Comparison of ENCODE assay signal across 2 cellular contexts in the genomic region with DNA sequence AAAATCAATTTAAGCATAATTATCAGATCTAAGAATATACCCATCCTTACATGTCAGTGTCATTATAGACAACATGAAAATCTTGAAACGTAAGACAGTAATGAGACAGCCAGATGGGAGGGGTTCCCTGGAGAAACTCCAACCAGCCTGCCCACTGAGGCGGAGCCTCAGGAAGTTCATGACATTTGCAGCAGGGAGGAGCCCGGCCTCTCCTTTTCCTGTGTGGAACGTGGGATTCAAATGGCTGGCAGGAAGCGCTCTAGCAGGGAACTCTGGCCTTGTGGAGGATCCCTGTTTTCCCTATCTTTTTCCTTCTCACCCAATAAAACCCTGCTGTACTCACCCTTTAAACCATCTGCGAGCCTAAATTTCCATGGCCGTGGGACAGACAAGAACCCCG.
TF ChIP-seq lines count a peak whose summit lies in the region.

No MANE protein-coding gene starts in this region.

TF ChIP-seq in endothelial cell of umbilical vein, 7 proteins besides CTCF, POLR2A, EP300 and RAD21 (continued from another document):
- no peak for TF ChIP-seq POLR2AphosphoS5 (IDR thresholded peaks at IDR 0.05; ENCODE audit: insufficient read depth, low read depth, low read length)
- TF ChIP-seq GATA2 (IDR thresholded peaks at IDR 0.05; ENCODE audit: insufficient read depth, insufficient read length, low read depth, low read length) = no peak
- TF ChIP-seq, protein P1, sequence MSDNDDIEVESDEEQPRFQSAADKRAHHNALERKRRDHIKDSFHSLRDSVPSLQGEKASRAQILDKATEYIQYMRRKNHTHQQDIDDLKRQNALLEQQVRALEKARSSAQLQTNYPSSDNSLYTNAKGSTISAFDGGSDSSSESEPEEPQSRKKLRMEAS (IDR thresholded peaks at IDR 0.05; ENCODE audit: insufficient read depth, insufficient read length) = no peak
- no peak for TF ChIP-seq MYC (IDR thresholded peaks at IDR 0.05; ENCODE audit: low read depth, low read length)

TF ChIP-seq in HepG2, 621 proteins besides CTCF, POLR2A, EP300 and RAD21 (continued from another document):
- TF ChIP-seq, protein P2, sequence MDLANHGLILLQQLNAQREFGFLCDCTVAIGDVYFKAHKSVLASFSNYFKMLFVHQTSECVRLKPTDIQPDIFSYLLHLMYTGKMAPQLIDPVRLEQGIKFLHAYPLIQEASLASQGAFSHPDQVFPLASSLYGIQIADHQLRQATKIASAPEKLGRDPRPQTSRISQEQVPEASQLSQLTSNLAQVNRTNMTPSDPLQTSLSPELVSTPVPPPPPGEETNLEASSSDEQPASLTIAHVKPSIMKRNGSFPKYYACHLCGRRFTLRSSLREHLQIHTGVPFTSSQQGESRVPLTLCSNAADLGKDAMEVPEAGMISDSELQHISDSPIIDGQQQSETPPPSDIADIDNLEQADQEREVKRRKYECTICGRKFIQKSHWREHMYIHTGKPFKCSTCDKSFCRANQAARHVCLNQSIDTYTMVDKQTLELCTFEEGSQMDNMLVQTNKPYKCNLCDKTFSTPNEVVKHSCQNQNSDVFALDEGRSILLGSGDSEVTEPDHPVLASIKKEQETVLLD (CRISPR knock-in tag; IDR thresholded peaks at IDR 0.05; ENCODE audit: low read depth) = no peak
- no peak for TF ChIP-seq NR2F6 (IDR thresholded peaks at IDR 0.05)
- no peak for TF ChIP-seq NR2F6 (CRISPR knock-in tag; IDR thresholded peaks at IDR 0.05)
- TF ChIP-seq, protein P3, sequence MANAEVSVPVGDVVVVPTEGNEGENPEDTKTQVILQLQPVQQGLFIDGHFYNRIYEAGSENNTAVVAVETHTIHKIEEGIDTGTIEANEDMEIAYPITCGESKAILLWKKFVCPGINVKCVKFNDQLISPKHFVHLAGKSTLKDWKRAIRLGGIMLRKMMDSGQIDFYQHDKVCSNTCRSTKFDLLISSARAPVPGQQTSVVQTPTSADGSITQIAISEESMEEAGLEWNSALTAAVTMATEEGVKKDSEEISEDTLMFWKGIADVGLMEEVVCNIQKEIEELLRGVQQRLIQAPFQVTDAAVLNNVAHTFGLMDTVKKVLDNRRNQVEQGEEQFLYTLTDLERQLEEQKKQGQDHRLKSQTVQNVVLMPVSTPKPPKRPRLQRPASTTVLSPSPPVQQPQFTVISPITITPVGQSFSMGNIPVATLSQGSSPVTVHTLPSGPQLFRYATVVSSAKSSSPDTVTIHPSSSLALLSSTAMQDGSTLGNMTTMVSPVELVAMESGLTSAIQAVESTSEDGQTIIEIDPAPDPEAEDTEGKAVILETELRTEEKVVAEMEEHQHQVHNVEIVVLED (CRISPR knock-in tag; IDR thresholded peaks at IDR 0.05; ENCODE audit: borderline replicate concordance) = no peak
- TF ChIP-seq ZNF264 (CRISPR knock-in tag; IDR thresholded peaks at IDR 0.05) = no peak
- TF ChIP-seq ZNF569 (CRISPR knock-in tag; IDR thresholded peaks at IDR 0.05; ENCODE audit: borderline replicate concordance) = no peak
- no peak for TF ChIP-seq MTF2 (CRISPR knock-in tag; IDR thresholded peaks at IDR 0.05; ENCODE audit: borderline replicate concordance)
- no peak for TF ChIP-seq ZNF335 (CRISPR knock-in tag; IDR thresholded peaks at IDR 0.05)
- TF ChIP-seq EHMT2 (IDR thresholded peaks at IDR 0.05; ENCODE audit: borderline replicate concordance, low read depth, low read length) = no peak
- TF ChIP-seq SCMH1 (CRISPR knock-in tag; IDR thresholded peaks at IDR 0.05; ENCODE audit: borderline replicate concordance) = no peak
- TF ChIP-seq SIN3B (IDR thresholded peaks at IDR 0.05; ENCODE audit: low read length) = no peak
- no peak for TF ChIP-seq PHB2 (IDR thresholded peaks at IDR 0.05; ENCODE audit: partially characterized antibody)
- TF ChIP-seq RBAK (CRISPR knock-in tag; IDR thresholded peaks at IDR 0.05) = no peak
- TF ChIP-seq, protein P4, sequence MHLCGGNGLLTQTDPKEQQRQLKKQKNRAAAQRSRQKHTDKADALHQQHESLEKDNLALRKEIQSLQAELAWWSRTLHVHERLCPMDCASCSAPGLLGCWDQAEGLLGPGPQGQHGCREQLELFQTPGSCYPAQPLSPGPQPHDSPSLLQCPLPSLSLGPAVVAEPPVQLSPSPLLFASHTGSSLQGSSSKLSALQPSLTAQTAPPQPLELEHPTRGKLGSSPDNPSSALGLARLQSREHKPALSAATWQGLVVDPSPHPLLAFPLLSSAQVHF (CRISPR knock-in tag; IDR thresholded peaks at IDR 0.05) = no peak
- no peak for TF ChIP-seq NFATC3 (CRISPR knock-in tag; IDR thresholded peaks at IDR 0.05)
- TF ChIP-seq PCBP2 (optimal IDR thresholded peaks at IDR 0.05; ENCODE audit: low read depth, low read length, poor library complexity, severe bottlenecking) = no peak
